In the genomic region with DNA sequence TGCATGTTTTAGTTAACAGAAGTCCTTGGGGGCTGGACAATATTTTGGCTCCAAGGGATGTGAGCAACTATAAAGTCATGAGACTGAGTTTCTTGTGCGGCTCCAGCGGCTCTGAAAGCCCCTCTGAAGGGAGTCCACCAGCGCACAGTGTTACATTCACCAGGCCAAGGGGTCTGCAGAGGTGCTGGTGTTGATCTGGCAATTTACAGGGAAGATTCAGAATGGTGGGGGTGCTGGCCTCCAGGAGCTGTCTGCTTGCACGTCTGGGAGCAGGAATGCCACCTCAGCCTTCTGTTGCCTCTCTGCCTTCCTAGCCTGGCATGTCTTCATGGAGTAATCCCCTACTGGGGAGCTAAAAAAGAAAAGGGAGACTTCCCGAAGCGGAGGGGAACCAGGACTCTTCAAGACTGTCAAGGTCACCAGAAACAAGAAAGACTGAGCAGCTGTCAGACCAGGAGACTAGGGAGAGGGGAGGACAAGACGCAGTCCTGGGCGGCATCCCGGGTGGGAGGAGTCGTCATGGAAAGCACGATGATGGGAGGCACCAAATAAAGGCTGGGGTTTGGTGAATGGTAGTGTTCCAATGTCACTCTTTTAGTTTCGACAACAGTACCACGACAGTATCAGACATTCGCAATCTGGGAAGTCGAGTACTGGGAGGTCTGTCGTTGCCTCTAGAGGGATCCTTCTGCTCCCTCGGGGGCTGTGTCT, we compare ENCODE assay signal across 24 cellular contexts.
"Had no signal": no experiment of that assay in that cellular context is flagged by ENCODE, and none has a peak within 500 bp of the region (broad histone marks: within the 10 kb centered on the region; RNA-seq: fewer than 3 reads in every experiment).

No MANE protein-coding gene starts in this region.

- H3K27ac Mint-ChIP-seq: activated CD4-positive, alpha-beta memory T cell treated with anti-CD3 and anti-CD28 coated beads, Interleukin-2, amount 10 ng/mL, durations not matched to agents 7 days and 5 days; activated naive CD4-positive, alpha-beta T cell treated with anti-CD3 and anti-CD28 coated beads, Interleukin-2, amount 50 U/mL, for 24 hours; memory B cell; stimulated activated effector memory CD8-positive, alpha-beta T cell treated with anti-CD3 and anti-CD28 coated beads, Interleukin-12 subunit alpha, Interleukin-12 subunit beta, amount 100 ng/mL, for 72 hours; T-helper 17 cell had no signal

- FAIRE-seq: colon, urothelium cell line had no signal

- H3K4me1 ChIP-seq: transverse colon had no signal

- H3K4me3 Mint-ChIP-seq: activated CD4-positive, alpha-beta memory T cell treated with anti-CD3 and anti-CD28 coated beads, Interleukin-2, amount 10 ng/mL, durations not matched to agents 7 days and 5 days; activated naive CD4-positive, alpha-beta T cell treated with anti-CD3 and anti-CD28 coated beads, Interleukin-2, amount 50 U/mL, for 24 hours; memory B cell; stimulated activated effector memory CD8-positive, alpha-beta T cell treated with anti-CD3 and anti-CD28 coated beads, Interleukin-12 subunit alpha, Interleukin-12 subunit beta, amount 100 ng/mL, for 72 hours; stimulated activated naive CD8-positive, alpha-beta T cell treated with anti-CD3 and anti-CD28 coated beads, Interleukin-15, amount 100 ng/mL, for 72 hours; T-helper 17 cell had no signal

- H3K9me3 Mint-ChIP-seq: activated CD4-positive, alpha-beta memory T cell treated with anti-CD3 and anti-CD28 coated beads, Interleukin-2, amount 10 ng/mL, durations not matched to agents 7 days and 5 days; activated naive CD4-positive, alpha-beta T cell treated with anti-CD3 and anti-CD28 coated beads, Interleukin-2, amount 50 U/mL, for 24 hours; memory B cell; stimulated activated effector memory CD8-positive, alpha-beta T cell treated with anti-CD3 and anti-CD28 coated beads, Interleukin-12 subunit alpha, Interleukin-12 subunit beta, amount 100 ng/mL, for 72 hours; stimulated activated naive CD8-positive, alpha-beta T cell treated with anti-CD3 and anti-CD28 coated beads, Interleukin-15, amount 100 ng/mL, for 72 hours had no signal

- H3K27me3 ChIP-seq: body of pancreas, gastroesophageal sphincter, heart left ventricle, ovary, right atrium auricular region, transverse colon had no signal

- H3K9me3 ChIP-seq: body of pancreas, gastroesophageal sphincter, heart left ventricle, mucosa of descending colon, ovary, psoas muscle, right atrium auricular region, transverse colon had no signal

- ATAC-seq: body of pancreas; gastroesophageal sphincter; heart left ventricle; left cardiac atrium; mucosa of descending colon; psoas muscle; stimulated activated effector memory CD8-positive, alpha-beta T cell treated with anti-CD3 and anti-CD28 coated beads, Interleukin-12 subunit alpha, Interleukin-12 subunit beta, amount 100 ng/mL, for 72 hours; stimulated activated naive CD8-positive, alpha-beta T cell treated with anti-CD3 and anti-CD28 coated beads, Interleukin-15, amount 100 ng/mL, for 72 hours; T-helper 17 cell had no signal

- H3K4me1 Mint-ChIP-seq: activated CD4-positive, alpha-beta memory T cell treated with anti-CD3 and anti-CD28 coated beads, Interleukin-2, amount 10 ng/mL, durations not matched to agents 7 days and 5 days; activated naive CD4-positive, alpha-beta T cell treated with anti-CD3 and anti-CD28 coated beads, Interleukin-2, amount 50 U/mL, for 24 hours; memory B cell; stimulated activated naive CD8-positive, alpha-beta T cell treated with anti-CD3 and anti-CD28 coated beads, Interleukin-15, amount 100 ng/mL, for 72 hours had no signal

- DNase-seq: activated CD4-positive, alpha-beta memory T cell treated with anti-CD3 and anti-CD28 coated beads, Interleukin-2, amount 10 ng/mL, durations not matched to agents 7 days and 5 days; activated CD4-positive, alpha-beta T cell treated with anti-CD3 and anti-CD28 coated beads for 48 hours; activated gamma-delta T cell treated with Interleukin-2 at 50 U/mL for 16 hours; anterior cingulate cortex; central memory CD4-positive, alpha-beta T cell; islet precursor cell; left cardiac atrium; mucosa of descending colon; psoas muscle; stimulated activated CD4-positive, alpha-beta T cell treated with anti-CD3 and anti-CD28 coated beads, Interleukin-2, amount 100 ng/mL, for 24 hours; stimulated activated naive CD8-positive, alpha-beta T cell treated with anti-CD3 and anti-CD28 coated beads, Interleukin-15, amount 100 ng/mL, for 72 hours; SW 1271; T-helper 17 cell; transverse colon had no signal

- H3K27ac ChIP-seq: body of pancreas, gastroesophageal sphincter, heart left ventricle, ovary, psoas muscle, right atrium auricular region, transverse colon had no signal

- H3K4me3 ChIP-seq: body of pancreas, gastroesophageal sphincter, heart left ventricle, mucosa of descending colon, ovary, psoas muscle, right atrium auricular region, transverse colon had no signal

- H3K36me3 ChIP-seq: heart left ventricle, ovary, right atrium auricular region, transverse colon had no signal

- H3K36me3 Mint-ChIP-seq: memory B cell; stimulated activated effector memory CD8-positive, alpha-beta T cell treated with anti-CD3 and anti-CD28 coated beads, Interleukin-12 subunit alpha, Interleukin-12 subunit beta, amount 100 ng/mL, for 72 hours had no signal

- H3K27me3 Mint-ChIP-seq: activated CD4-positive, alpha-beta memory T cell treated with anti-CD3 and anti-CD28 coated beads, Interleukin-2, amount 10 ng/mL, durations not matched to agents 7 days and 5 days; activated naive CD4-positive, alpha-beta T cell treated with anti-CD3 and anti-CD28 coated beads, Interleukin-2, amount 50 U/mL, for 24 hours; stimulated activated naive CD8-positive, alpha-beta T cell treated with anti-CD3 and anti-CD28 coated beads, Interleukin-15, amount 100 ng/mL, for 72 hours; T-helper 17 cell had no signal
